In the genomic region with DNA sequence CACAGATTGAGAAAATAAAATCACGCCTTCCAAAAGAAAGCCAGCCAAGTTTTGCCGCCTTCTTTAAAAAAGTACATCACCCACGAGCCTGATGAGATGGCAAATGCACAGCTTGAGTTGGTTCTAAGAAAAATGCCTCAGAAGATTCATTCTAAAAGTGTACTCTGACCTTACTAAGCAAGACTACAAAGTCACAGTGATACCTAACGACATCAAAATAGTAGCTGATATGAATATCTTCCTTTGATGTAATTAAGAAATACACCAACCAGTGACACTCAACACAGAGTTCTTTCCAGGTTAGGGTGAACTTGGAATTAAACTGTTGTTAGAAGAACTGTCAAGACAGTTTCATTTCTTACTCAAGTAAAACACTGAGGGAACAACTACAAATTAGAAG, we compare ENCODE assay signal across 22 cellular contexts.
"Had no signal": no experiment of that assay in that cellular context is flagged by ENCODE, and none has a peak within 500 bp of the region (broad histone marks: within the 10 kb centered on the region; RNA-seq: fewer than 3 reads in every experiment).

No MANE protein-coding gene starts in this region.

- DNase-seq: Kasumi-1, MM.1S, NCI-H1436, NCI-H187, NCI-H2029, NCI-H2081 treated with DMSO at 0.1 percent for 48 hours, NCI-H2171, NCI-H226, NCI-H446, NCI-H510A, NCI-H524 treated with DMSO at 0.1 percent for 48 hours, NCI-H774, Right ventricle myocardium superior, RPMI8226, SIG-M5 had no signal

- H3K4me2 ChIP-seq: KMS-11 had no signal

- H3K27ac ChIP-seq: KMS-11, SJSA1, SK-N-MC had no signal

- H3K4me1 ChIP-seq: SJSA1 had no signal

- ATAC-seq: HepG2, K562 had no signal

- H3K4me3 Mint-ChIP-seq: IgD-negative memory B cell had no signal

- FAIRE-seq: HepG2, K562, RCC 7860 had no signal

- H3K9ac ChIP-seq: KMS-11 had no signal

- H3K4me1 Mint-ChIP-seq: IgD-negative memory B cell had no signal

- H3K27ac Mint-ChIP-seq: IgD-negative memory B cell had no signal

- H3K36me3 ChIP-seq: SJSA1 had no signal

- H3K9me3 ChIP-seq: SJSA1 had no signal

- H3K4me3 ChIP-seq: K562, SJSA1, SK-N-MC had no signal

- H3K27me3 ChIP-seq: SJSA1 had no signal
